8 cellular contexts compared by ENCODE assay signal in the genomic region with DNA sequence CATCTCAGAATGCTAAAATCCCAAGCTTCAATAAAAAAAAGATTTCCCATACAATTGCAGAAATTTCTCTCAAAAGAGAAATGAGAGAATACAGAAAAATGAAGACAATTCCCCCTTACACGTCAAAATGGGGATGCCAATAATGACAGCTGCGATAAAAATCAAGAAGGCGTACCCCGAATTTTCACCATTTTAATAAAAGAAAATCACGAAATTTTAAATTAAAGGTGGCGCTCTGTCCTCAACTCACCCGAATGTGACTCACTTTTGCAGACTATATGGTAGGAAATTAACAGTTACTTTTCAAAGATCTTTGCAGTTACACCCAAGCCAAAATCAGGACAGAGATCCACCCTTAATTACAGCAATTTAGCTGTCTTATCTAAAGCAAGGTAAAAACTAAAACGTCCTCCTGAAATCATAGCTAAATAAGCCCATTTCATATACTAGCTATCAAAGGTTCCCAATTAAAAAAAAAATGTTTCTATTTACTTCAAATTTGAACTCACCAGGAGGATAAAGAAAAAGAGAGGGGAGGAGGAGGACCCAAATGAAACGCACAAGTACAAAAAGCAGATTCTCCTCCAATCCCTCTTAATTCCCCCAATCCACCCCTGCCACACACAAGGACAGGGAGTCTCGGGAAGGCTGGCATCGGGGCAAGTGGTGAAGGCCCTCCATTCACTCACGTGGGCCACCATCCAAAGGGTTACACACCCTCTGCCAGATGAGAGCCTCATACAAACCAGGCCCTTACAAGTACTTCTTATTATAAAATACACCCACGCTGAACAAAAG. TPM values are rescaled to one million over a fixed set of nuclear protein-coding genes. Genes with fewer than 3 reads are reported as not detected.
DNase-seq lines count a peak whose midpoint lies in the region; ATAC-seq, FAIRE-seq and TF ChIP-seq lines count a peak whose summit lies in the region.

No MANE protein-coding gene starts in this region.

- FAIRE-seq in K562 (lab: Jason Lieb, UNC) = peak; percentile 32

- peak overlapping the region; percentile 90 for H3K4me2 ChIP-seq in K562 (ENCODE audit: insufficient read depth, low read length)

- no peaks in the 10 kb centered on the region for H3K9me1 ChIP-seq in K562 (ENCODE audit: control insufficient read depth, insufficient read depth, low read length)

- H3K4me1 ChIP-seq in K562 (replicated peaks in 1 of 2; ENCODE audit: control insufficient read depth in 2 of 2, insufficient read depth in 2 of 2, low read length in 2 of 2) = peaks cover 12 to 26% of the 10 kb centered on the region in 2 experiments; a peak in 4 of 5 replicates
- H3K4me1 ChIP-seq in lower lobe of right lung = peaks cover 18% of the 10 kb centered on the region
- peaks cover 0 to 36% (median 8%) of the 10 kb centered on the region in 4 donors for H3K4me1 ChIP-seq in tibial nerve

- intact Hi-C loops in K562 (cut with micrococcal nuclease) = no loop called here
- intact Hi-C loops in lower lobe of right lung (cut with DNase I) = no loop called here

- TSS peak; percentile 30 for BruUV-seq in K562 (replicated peaks; lab: Mats Ljungman, UMichigan)

- 43% methylated on average over 13 of the region's 13 CpGs for WGBS in K562 (ENCODE audit: insufficient coverage, low coverage, missing lambda C conversion rate)
- WGBS in tibial nerve, 2 donors = 65 to 66% methylated on average over 13 of the region's 13 CpGs

- CTCF ChIA-PET in K562 (lab: Yijun Ruan, JAX; ENCODE audit: low intra/inter-chr PET ratio) = no interaction called here

- H4K20me1 ChIP-seq in K562 (replicated peaks; ENCODE audit: control insufficient read depth, insufficient read depth, low read length) = peaks cover 16% of the 10 kb centered on the region; the same call in 1 of the 2 replicates

- no peak for TF ChIP-seq RAD21 in K562 (CRISPR knock-in tag; conservative IDR thresholded peaks at IDR 0.05 in 1 of 2, IDR thresholded peaks at IDR 0.05 in 1 of 2)

- POLR2A ChIA-PET in K562 (lab: Yijun Ruan, JAX) = interaction anchor here (0.6 to 3.7 kb wide), 6 partner anchors 8 to 162 kb away, joined by 3 to 18 read pairs (median 4); no protein-coding TSS in a partner anchor

- H3K79me2 ChIP-seq in K562 (ENCODE audit: control insufficient read depth, insufficient read depth, low read length) = peaks cover 65% of the 10 kb centered on the region

- peak overlapping the region; percentile 80 to 82; a peak in 2 of 4 replicates for H3K9ac ChIP-seq in K562 (ENCODE audit: insufficient read depth in 1 of 2, low read depth in 2 of 2, low read length in 2 of 2)

- DNase-seq in NCI-H2227 (lab: John Stamatoyannopoulos, UW; ENCODE audit: unreplicated experiment) (peak; percentile 23), NCI-H2227 treated with DMSO at 0.1 percent for 48 hours (lab: John Stamatoyannopoulos, UW) (no peak), NCI-H345 (lab: John Stamatoyannopoulos, UW) (peak; percentile 25), K562 (ENCODE audit: extremely low read depth in 1 of 4, low spot score in 3 of 4) (no peak), lower lobe of right lung (peak; percentile 46), tibial nerve (ENCODE audit: low spot score in 2 of 2) (peak in 1 of 2 donors; percentile 19)
- no peak for DNase-seq in stimulated activated CD4-positive, alpha-beta T cell treated with anti-CD3 and anti-CD28 coated beads, Interleukin-4, amount 100 ng/mL, for 1 hour
- no peak for DNase-seq in stimulated activated naive CD4-positive, alpha-beta T cell (lab: John Stamatoyannopoulos, UW)

- TF ChIP-seq CTCF in K562 (IDR thresholded peaks at IDR 0.05 in 2 of 3, conservative IDR thresholded peaks at IDR 0.05 in 1 of 3; ENCODE audit: insufficient read depth in 2 of 3, low read depth in 1 of 3, low read length in 3 of 3) (no peak), lower lobe of right lung (IDR thresholded peaks at IDR 0.05) (no peak), tibial nerve (IDR thresholded peaks at IDR 0.05) (no peak)

- TF ChIP-seq EP300 in K562 (IDR thresholded peaks at IDR 0.05; ENCODE audit: low read length) = no peak
- TF ChIP-seq EP300 in tibial nerve (IDR thresholded peaks at IDR 0.05) = no peak

- H3K4me3 ChIP-seq in K562 = peak overlapping the region; percentile 75
- H3K4me3 ChIP-seq in lower lobe of right lung = peak overlapping the region; percentile 87
- peak overlapping the region in 3 of 4 donors; percentile 86 to 94 (median 89) for H3K4me3 ChIP-seq in tibial nerve

- H3K27ac ChIP-seq in K562 (ENCODE audit: extremely low read depth, low read depth, low read length) (no peak overlapping the region), lower lobe of right lung (no peak overlapping the region), tibial nerve (peak overlapping the region in 1 of 4 donors; percentile 96)

- H3K36me3 ChIP-seq in K562 (ENCODE audit: control insufficient read depth, insufficient read depth, low read length) = no peaks in the 10 kb centered on the region
- H3K36me3 ChIP-seq in lower lobe of right lung = no peaks in the 10 kb centered on the region
- H3K36me3 ChIP-seq in tibial nerve = no peaks in the 10 kb centered on the region

- H3K9me3 ChIP-seq in K562 (replicated peaks; ENCODE audit: control insufficient read depth, insufficient read depth, low read depth, low read length) = no peaks in the 10 kb centered on the region
- H3K9me3 ChIP-seq in lower lobe of right lung = no peaks in the 10 kb centered on the region
- H3K9me3 ChIP-seq in tibial nerve = no peaks in the 10 kb centered on the region

- H2AFZ ChIP-seq in K562 (ENCODE audit: low read depth, low read length) = no peak overlapping the region

- in situ Hi-C loops in K562 (cut with MboI) = no loop called here

- TF ChIP-seq POLR2A in K562 (conservative IDR thresholded peaks at IDR 0.05) (no peak), tibial nerve (IDR thresholded peaks at IDR 0.05) (no peak)

- H3K27me3 ChIP-seq in K562 (ENCODE audit: control insufficient read depth in 2 of 2, insufficient read depth in 2 of 2, low read length in 2 of 2) = no peaks in the 10 kb centered on the region
- no peaks in the 10 kb centered on the region for H3K27me3 ChIP-seq in lower lobe of right lung (ENCODE audit: low read depth)
- H3K27me3 ChIP-seq in tibial nerve = no peaks in the 10 kb centered on the region

- no peak for ATAC-seq in K562
- ATAC-seq in lower lobe of right lung = no peak

TF ChIP-seq in K562, 482 proteins besides CTCF, POLR2A, EP300 and RAD21:
- TF ChIP-seq ZNF75A (CRISPR knock-in tag; IDR thresholded peaks at IDR 0.05) = no peak
- peak; percentile 47 for TF ChIP-seq EGR1 (conservative IDR thresholded peaks at IDR 0.05)
- TF ChIP-seq, protein P1, sequence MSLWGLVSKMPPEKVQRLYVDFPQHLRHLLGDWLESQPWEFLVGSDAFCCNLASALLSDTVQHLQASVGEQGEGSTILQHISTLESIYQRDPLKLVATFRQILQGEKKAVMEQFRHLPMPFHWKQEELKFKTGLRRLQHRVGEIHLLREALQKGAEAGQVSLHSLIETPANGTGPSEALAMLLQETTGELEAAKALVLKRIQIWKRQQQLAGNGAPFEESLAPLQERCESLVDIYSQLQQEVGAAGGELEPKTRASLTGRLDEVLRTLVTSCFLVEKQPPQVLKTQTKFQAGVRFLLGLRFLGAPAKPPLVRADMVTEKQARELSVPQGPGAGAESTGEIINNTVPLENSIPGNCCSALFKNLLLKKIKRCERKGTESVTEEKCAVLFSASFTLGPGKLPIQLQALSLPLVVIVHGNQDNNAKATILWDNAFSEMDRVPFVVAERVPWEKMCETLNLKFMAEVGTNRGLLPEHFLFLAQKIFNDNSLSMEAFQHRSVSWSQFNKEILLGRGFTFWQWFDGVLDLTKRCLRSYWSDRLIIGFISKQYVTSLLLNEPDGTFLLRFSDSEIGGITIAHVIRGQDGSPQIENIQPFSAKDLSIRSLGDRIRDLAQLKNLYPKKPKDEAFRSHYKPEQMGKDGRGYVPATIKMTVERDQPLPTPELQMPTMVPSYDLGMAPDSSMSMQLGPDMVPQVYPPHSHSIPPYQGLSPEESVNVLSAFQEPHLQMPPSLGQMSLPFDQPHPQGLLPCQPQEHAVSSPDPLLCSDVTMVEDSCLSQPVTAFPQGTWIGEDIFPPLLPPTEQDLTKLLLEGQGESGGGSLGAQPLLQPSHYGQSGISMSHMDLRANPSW (CRISPR knock-in tag; IDR thresholded peaks at IDR 0.05) = no peak

RNA-seq across cellular contexts. Expression of gene ATP2B1, which starts 1.9 kb away (rescaled TPM):
- total RNA-seq in K562 (2011; cell fraction: chromatin; rRNA removed; ENCODE audit: low replicate concordance) = 36.0 and 177 TPM in 2 replicates
- 21.2 and 30.4 TPM in 2 replicates for total RNA-seq in K562 (2011; cell fraction: nucleolus; rRNA removed)
- total RNA-seq in K562 (2011; cell fraction: nucleoplasm; rRNA removed) = 57.1 and 97.8 TPM in 2 replicates
- total RNA-seq in K562 (2014; rRNA removed) (15.4 and 27.9 TPM in 2 replicates), K562 (2014; rRNA removed; fragmentation: Illumina TruSeq; extraction: Trizol) (38.3 and 45.9 TPM in 2 replicates), K562 (2015; rRNA removed; fragmentation: Illumina TruSeq; extraction: Trizol) (35.0 and 39.0 TPM in 2 replicates), K562 (2021) (27.5 and 27.8 TPM in 2 replicates), lower lobe of right lung (34.5 TPM), tibial nerve (10 to 100 TPM; 21.9 to 47.7 (median 42.1) TPM)
- polyA plus RNA-seq in K562 (2011; rRNA removed) (17.5 and 22.7 TPM in 2 replicates), K562 (2014; fragmentation: Illumina TruSeq; extraction: Trizol) (26.1 and 28.5 TPM in 2 replicates), K562 (2014; fragmentation: Nextera tagmentation; extraction: Ambion mirVana) (1 to 10 TPM; 8.6 to 9.7 TPM), K562 (2014; rRNA removed) (16.2 and 26.5 TPM in 2 replicates)
- polyA plus RNA-seq in K562 (2011; cell fraction: cytosol; rRNA removed) = 3.3 and 7.2 TPM in 2 replicates
- 19.0 and 29.5 TPM in 2 replicates for polyA plus RNA-seq in K562 (2011; cell fraction: nucleus; rRNA removed)
- 12.7 and 20.0 TPM in 2 replicates for polyA plus RNA-seq in K562 (2012)
- 50.0 and 57.4 TPM in 2 replicates for polyA minus RNA-seq in K562 (2011; rRNA and poly(A)+ RNA removed)
- 18.1 and 19.4 TPM in 2 replicates for polyA minus RNA-seq in K562 (2011; cell fraction: cytosol; rRNA and poly(A)+ RNA removed)
- polyA minus RNA-seq in K562 (2011; cell fraction: nucleus; rRNA and poly(A)+ RNA removed) = 27.1 and 50.1 TPM in 2 replicates

Comparison
In these comparisons a context has a peak if more than half of its experiments do, and no peak if none do; other contexts are left out.
1. DNase-seq: peak in NCI-H2227 (single experiment), NCI-H345 (single experiment) and lower lobe of right lung (single experiment); none in NCI-H2227 treated with DMSO at 0.1 percent for 48 hours (single experiment), K562 (0 of 4), stimulated activated CD4-positive, alpha-beta T cell treated with anti-CD3 and anti-CD28 coated beads, Interleukin-4, amount 100 ng/mL, for 1 hour (single experiment) and stimulated activated naive CD4-positive, alpha-beta T cell (0 of 6).
2. Peak in every context shown above with its lines, with median percentiles within 50 percentile points of each other: H3K4me3 ChIP-seq.